Comparison of ENCODE assay signal across 8 cellular contexts in genomic region chr11:111446404-111447152, GRCh38.
DNase-seq lines count a peak whose midpoint lies in the region; ATAC-seq and TF ChIP-seq lines count a peak whose summit lies in the region.

No MANE protein-coding gene starts in this region.

- H4K20me1 ChIP-seq in OCI-LY1 (ENCODE audit: insufficient read depth, low read length), result no peaks in the 10 kb centered on the region

- H3K4me1 Mint-ChIP-seq in IgD-negative memory B cell (peaks cover 6 to 27% (median 27%) of the 10 kb centered on the region in 3 donors), natural killer cell (peaks cover 17% of the 10 kb centered on the region in 2 donors)

- ATAC-seq in GM21576 (IDR thresholded peaks at IDR 0.05; ENCODE audit: unreplicated experiment), result peak; percentile 79
- peak; percentile 96 to 99 (median 99) for ATAC-seq in natural killer cell
- peak; percentile 93 for ATAC-seq in stimulated activated naive CD8-positive, alpha-beta T cell treated with anti-CD3 and anti-CD28 coated beads, Interleukin-15, Interleukin-2, amounts not matched to agents 100 U/mL and 50 U/mL, for 24 hours

- no peaks in the 10 kb centered on the region for H3K79me2 ChIP-seq in OCI-LY1 (ENCODE audit: insufficient read depth, low read length)

- no peaks in the 10 kb centered on the region for H3K9me3 ChIP-seq in OCI-LY1 (ENCODE audit: low read length)

- peak overlapping the region in 1 of 4 donors; percentile 65 for H3K4me3 Mint-ChIP-seq in IgD-negative memory B cell
- H3K4me3 Mint-ChIP-seq in natural killer cell, result peak overlapping the region; percentile 2

- H3K9me2 ChIP-seq in OCI-LY1 (ENCODE audit: low read depth, low read length), result no peaks in the 10 kb centered on the region

- H3K36me3 Mint-ChIP-seq in IgD-negative memory B cell (no peaks in the 10 kb centered on the region), natural killer cell (no peaks in the 10 kb centered on the region)

- H3K27ac Mint-ChIP-seq in IgD-negative memory B cell (peak overlapping the region; percentile 6 to 92 (median 83)), natural killer cell (peak overlapping the region; percentile 19 to 59)

- no peaks in the 10 kb centered on the region for H3K9me3 Mint-ChIP-seq in IgD-negative memory B cell
- no peaks in the 10 kb centered on the region for H3K9me3 Mint-ChIP-seq in natural killer cell

- no peaks in the 10 kb centered on the region for H3K36me3 ChIP-seq in OCI-LY1 (ENCODE audit: insufficient read depth, low read length)

- peaks cover 92% of the 10 kb centered on the region for H3K4me1 ChIP-seq in OCI-LY1 (ENCODE audit: insufficient read depth, low read length, severe bottlenecking)

- H3F3A ChIP-seq in OCI-LY1 (ENCODE audit: insufficient read depth, low read length), result 0 out of 2 replicates have a peak, but pooled peaks cover 4% of the 10 kb centered on the region

- intact Hi-C loops in natural killer cell (cut with micrococcal nuclease), result loop anchor here (1.0 kb wide), 1 partner anchor 163 kb away; no protein-coding TSS in a partner anchor

- H3K4me3 ChIP-seq in OCI-LY1 (ENCODE audit: low read depth, low read length, poor library complexity, severe bottlenecking), result no peak overlapping the region
- no peak overlapping the region for H3K4me3 ChIP-seq in epithelial cell of proximal tubule (ENCODE audit: low read depth, low read length)

- DNase-seq in DMS53 (lab: John Stamatoyannopoulos, UW), result peak; percentile 97
- peak; percentile 78 for DNase-seq in activated CD8-positive, alpha-beta memory T cell treated with anti-CD3 and anti-CD28 coated beads, Interleukin-2, amount 50 U/mL, for 48 hours
- DNase-seq in epithelial cell of proximal tubule (ENCODE audit: low read depth), result peak; percentile 51
- DNase-seq in natural killer cell, result peak; percentile 58
- peak; percentile 69 for DNase-seq in stimulated activated naive CD8-positive, alpha-beta T cell treated with anti-CD3 and anti-CD28 coated beads, Interleukin-15, Interleukin-2, amounts not matched to agents 100 U/mL and 50 U/mL, for 24 hours

- peak overlapping the region; percentile 37; the same call in 1 of the 2 replicates for H3K9ac ChIP-seq in OCI-LY1 (ENCODE audit: low read length)

- peak; percentile 100 for TF ChIP-seq CTCF in OCI-LY1 (IDR thresholded peaks at IDR 0.05; ENCODE audit: low read length)
- TF ChIP-seq CTCF in epithelial cell of proximal tubule (conservative IDR thresholded peaks at IDR 0.05; ENCODE audit: low read depth, low read length), result peak; percentile 93
- peak; percentile 64 for TF ChIP-seq CTCF in natural killer cell (IDR thresholded peaks at IDR 0.05)

- peak overlapping the region; percentile 17; the same call in 1 of the 2 replicates for H3K4me2 ChIP-seq in OCI-LY1 (ENCODE audit: low read length)

- H3K27me3 Mint-ChIP-seq in IgD-negative memory B cell (peaks cover 8% of the 10 kb centered on the region), natural killer cell (ENCODE audit: low read depth in 2 of 2) (peaks cover 0 to 5% of the 10 kb centered on the region in 2 donors)

- peak overlapping the region; percentile 95 for H3K27ac ChIP-seq in OCI-LY1 (ENCODE audit: low read depth, low read length, poor library complexity, severe bottlenecking)

- H2AFZ ChIP-seq in OCI-LY1 (ENCODE audit: low read length), result no peak overlapping the region

- no peaks in the 10 kb centered on the region for H3K27me3 ChIP-seq in OCI-LY1 (ENCODE audit: insufficient read depth, low read length)
